In the genomic region with DNA sequence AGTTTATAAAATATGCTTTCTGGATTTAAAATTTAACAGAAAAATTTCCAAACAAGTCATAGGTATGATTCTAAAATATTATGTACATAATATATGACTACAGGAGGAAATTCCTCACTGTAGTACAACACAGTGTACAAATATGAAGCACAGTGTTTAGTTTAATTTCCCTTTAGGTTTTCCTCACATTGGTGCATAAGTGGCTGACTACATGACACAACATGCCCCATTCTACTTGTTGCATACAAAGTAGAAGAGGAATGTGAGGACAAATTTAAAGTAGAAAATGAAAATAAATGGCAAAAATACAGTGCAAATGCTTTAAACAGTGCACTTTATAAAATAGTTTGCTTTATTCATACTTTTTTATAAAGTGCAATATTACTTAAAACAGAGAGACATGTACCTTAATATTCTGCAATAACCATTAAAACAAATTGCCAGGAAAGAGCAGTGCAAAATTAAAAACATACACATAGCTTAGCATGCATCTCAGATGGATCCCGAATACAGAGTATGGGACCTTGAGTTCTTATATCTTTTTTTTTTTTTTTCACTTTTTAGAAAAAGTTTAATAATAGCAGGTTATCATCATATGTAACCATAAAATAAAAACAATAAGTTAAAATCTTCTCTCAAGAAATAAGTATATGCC, we compare ENCODE assay signal across 13 cellular contexts.
"Had no signal": no experiment of that assay in that cellular context is flagged by ENCODE, and none has a peak within 500 bp of the region (broad histone marks: within the 10 kb centered on the region; RNA-seq: fewer than 3 reads in every experiment).

No MANE protein-coding gene starts in this region.

- ATAC-seq: activated CD8-positive, alpha-beta T cell treated with anti-CD3 and anti-CD28 coated beads, Interleukin-2, amount 10 ng/mL, durations not matched to agents 7 days and 5 days; natural killer cell treated with Interleukin-12 subunit alpha and Interleukin-12 subunit beta and Interleukin-15 and Interleukin-18, amount 100 ng/mL, for 72 hours; right cardiac atrium had no signal

- DNase-seq: activated CD4-positive, alpha-beta T cell treated with anti-CD3 and anti-CD28 coated beads, Interleukin-2, amount 10 ng/mL, durations not matched to agents 24 days and 14 days; activated CD4-positive, CD25-positive, alpha-beta regulatory T cell; activated CD8-positive, alpha-beta memory T cell treated with anti-CD3 and anti-CD28 coated beads, Interleukin-2, amount 50 U/mL, for 4 hours; activated CD8-positive, alpha-beta T cell treated with anti-CD3 and anti-CD28 coated beads, Interleukin-2, amount 10 ng/mL, durations not matched to agents 7 days and 5 days; activated effector memory CD4-positive, alpha-beta T cell treated with anti-CD3 and anti-CD28 coated beads, Interleukin-2, amount 50 U/mL, for 16 hours; activated T-cell treated with anti-CD3 and anti-CD28 coated beads, Interleukin-2, amount 50 U/mL, for 48 hours; effector memory CD4-positive, alpha-beta T cell; mesendoderm; occipital lobe; right cardiac atrium; SW 1271 had no signal

- FAIRE-seq: small intestine had no signal
